In the genomic region with DNA sequence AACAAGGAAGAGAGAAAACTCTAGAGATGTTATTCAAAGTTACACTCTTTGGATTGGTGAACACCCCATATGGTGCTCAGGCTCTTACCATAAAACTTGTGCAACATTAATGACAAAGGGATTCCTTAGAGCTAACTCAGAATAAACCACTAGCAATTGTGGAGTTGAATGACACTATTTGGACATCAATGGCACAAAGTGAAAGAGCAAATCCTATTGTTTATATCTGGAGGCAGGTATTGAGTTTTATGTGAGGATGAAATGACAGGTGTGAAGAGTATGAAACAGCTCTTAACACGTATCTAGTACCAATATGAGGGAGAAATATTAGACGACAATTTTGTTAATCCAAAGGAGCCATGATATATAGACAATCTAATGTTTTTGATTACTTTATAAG, we compare ENCODE assay signal across 19 cellular contexts.
"Had no signal": no experiment of that assay in that cellular context is flagged by ENCODE, and none has a peak within 500 bp of the region (broad histone marks: within the 10 kb centered on the region; RNA-seq: fewer than 3 reads in every experiment).

No MANE protein-coding gene starts in this region.

- DNase-seq: effector CD8-positive, alpha-beta T cell; foreskin keratinocyte; kidney; left cardiac atrium; left ventricle myocardium inferior; lower lobe of right lung; mesenchymal stem cell; midbrain; occipital lobe; pancreas; right cardiac atrium; stimulated activated CD4-positive, alpha-beta T cell treated with anti-CD3 and anti-CD28 coated beads, Interleukin-2, amount 100 ng/mL, for 48 hours; stimulated activated naive CD8-positive, alpha-beta T cell treated with anti-CD3 and anti-CD28 coated beads, Interleukin-15, Interleukin-2, amounts not matched to agents 100 U/mL and 50 U/mL, for 24 hours; thyroid gland had no signal

- FAIRE-seq: kidney, pancreas, urothelium cell line had no signal

- ATAC-seq: foreskin keratinocyte; left cardiac atrium; lower lobe of right lung; natural killer cell treated with Interleukin-12 subunit alpha and Interleukin-12 subunit beta and Interleukin-15 and Interleukin-18, amount 100 ng/mL, for 72 hours; pancreas; right cardiac atrium; stimulated activated naive CD8-positive, alpha-beta T cell treated with anti-CD3 and anti-CD28 coated beads, Interleukin-15, Interleukin-2, amounts not matched to agents 100 U/mL and 50 U/mL, for 24 hours had no signal

- H3K4me3 ChIP-seq: coronary artery, left ventricle myocardium inferior, lower lobe of right lung, pancreas, smooth muscle cell, suprapubic skin, thyroid gland had no signal
